In the genomic region with DNA sequence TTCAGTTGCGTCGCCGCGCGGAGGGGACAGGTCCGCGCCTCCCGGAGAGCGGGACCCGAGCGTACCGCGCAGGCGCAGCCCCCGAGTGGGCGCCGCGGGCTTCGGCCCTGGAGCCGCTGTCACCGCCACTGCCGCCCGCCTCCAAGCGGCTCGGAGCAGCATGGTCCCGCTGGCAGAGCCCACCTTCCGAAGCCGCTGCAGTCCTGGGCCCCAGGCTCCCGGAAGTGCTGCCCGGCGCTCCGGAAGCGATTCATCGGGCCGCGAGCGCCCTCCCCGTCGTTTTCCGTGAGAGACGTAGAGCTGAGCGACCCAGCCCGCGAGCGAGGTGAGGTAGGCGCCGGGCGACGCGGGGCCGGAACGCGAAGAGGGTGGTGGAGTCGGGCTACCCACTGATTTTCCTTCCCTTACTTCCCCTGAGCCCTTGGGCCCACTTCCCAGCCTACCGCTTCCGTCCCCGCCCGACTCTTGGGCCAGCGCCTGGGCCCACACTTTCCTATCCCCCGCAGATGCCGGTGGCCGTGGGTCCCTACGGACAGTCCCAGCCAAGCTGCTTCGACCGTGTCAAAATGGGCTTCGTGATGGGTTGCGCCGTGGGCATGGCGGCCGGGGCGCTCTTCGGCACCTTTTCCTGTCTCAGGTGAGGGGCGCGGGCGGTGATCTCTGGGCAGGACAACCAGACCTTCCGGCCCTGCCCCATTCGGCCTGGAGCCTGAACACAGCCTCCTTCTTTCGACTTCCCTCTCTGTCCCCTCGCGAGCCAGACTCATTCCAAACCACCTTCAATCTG, we compare ENCODE assay signal across 8 cellular contexts. TPM values are rescaled to one million over a fixed set of nuclear protein-coding genes. Genes with fewer than 3 reads are reported as not detected.
DNase-seq lines count a peak whose midpoint lies in the region; ATAC-seq and TF ChIP-seq lines count a peak whose summit lies in the region.

Gene NFS1 (minus strand): TSS at position 226 of the 787 bp plus-strand sequence. CDS start 64 bp downstream, at position 162.
Gene ROMO1 (plus strand): TSS at position 279 of the 787 bp plus-strand sequence. CDS start 228 bp downstream, at position 507.

- H3K36me3 Mint-ChIP-seq in activated T-helper 2 cell treated with anti-CD3 and anti-CD28 coated beads, Interferon-gamma antibody, Interleukin-2, Interleukin-4, amounts not matched to agents 10 μg/mL and 5 μg/mL and 100 μg/mL, durations not matched to agents 14 hours and 24 hours and 36 hours (ENCODE audit: low read depth): peaks cover 62% of the 10 kb centered on the region
- peaks cover 12% of the 10 kb centered on the region for H3K36me3 Mint-ChIP-seq in natural killer cell

- intact Hi-C loops in activated T-helper 2 cell treated with anti-CD3 and anti-CD28 coated beads, Interferon-gamma antibody, Interleukin-2, Interleukin-4, amounts not matched to agents 10 μg/mL and 5 μg/mL and 100 μg/mL, durations not matched to agents 14 hours and 24 hours and 36 hours (cut with micrococcal nuclease): loop anchor here (1.0 to 5.0 kb wide), 4 partner anchors 35 to 97 kb away; partner anchors contain the start of genes CPNE1, RBM12 and RBM39
- intact Hi-C loops in natural killer cell (cut with micrococcal nuclease): loop anchor here (1.0 to 5.0 kb wide), 2 partner anchors 37 to 98 kb away; partner anchors contain the start of genes CPNE1 and RBM12

- TF ChIP-seq CTCF in natural killer cell (IDR thresholded peaks at IDR 0.05): peak; percentile 24

- peak within 1 kb of the TSS; percentile 84 for H3K27ac ChIP-seq in KOPT-K1 (ENCODE audit: low read depth, low read length, poor library complexity, severe bottlenecking)

- ATAC-seq in GM21723 (IDR thresholded peaks at IDR 0.05; ENCODE audit: unreplicated experiment) (peak; percentile 80), natural killer cell (peak; percentile 86 to 93 (median 89))

- peak within 1 kb of the TSS; percentile 94 for H3K27ac Mint-ChIP-seq in activated T-helper 2 cell treated with anti-CD3 and anti-CD28 coated beads, Interferon-gamma antibody, Interleukin-2, Interleukin-4, amounts not matched to agents 10 μg/mL and 5 μg/mL and 100 μg/mL, durations not matched to agents 14 hours and 24 hours and 36 hours
- peak within 1 kb of the TSS; percentile 89 to 96 for H3K27ac Mint-ChIP-seq in natural killer cell

- no peaks in the 10 kb centered on the region for H3K27me3 Mint-ChIP-seq in activated T-helper 2 cell treated with anti-CD3 and anti-CD28 coated beads, Interferon-gamma antibody, Interleukin-2, Interleukin-4, amounts not matched to agents 10 μg/mL and 5 μg/mL and 100 μg/mL, durations not matched to agents 14 hours and 24 hours and 36 hours (ENCODE audit: low read depth)
- H3K27me3 Mint-ChIP-seq in natural killer cell (ENCODE audit: low read depth in 2 of 2): no peaks in the 10 kb centered on the region

- peak within 1 kb of the TSS; percentile 94 for H3K4me3 Mint-ChIP-seq in activated T-helper 2 cell treated with anti-CD3 and anti-CD28 coated beads, Interferon-gamma antibody, Interleukin-2, Interleukin-4, amounts not matched to agents 10 μg/mL and 5 μg/mL and 100 μg/mL, durations not matched to agents 14 hours and 24 hours and 36 hours (ENCODE audit: low read depth)
- H3K4me3 Mint-ChIP-seq in natural killer cell: peak within 1 kb of the TSS; percentile 99

- no peaks in the 10 kb centered on the region for H3K9me3 ChIP-seq in KOPT-K1 (ENCODE audit: insufficient read depth, low read length, poor library complexity, severe bottlenecking)

- peaks cover 31% of the 10 kb centered on the region for H3K4me1 Mint-ChIP-seq in activated T-helper 2 cell treated with anti-CD3 and anti-CD28 coated beads, Interferon-gamma antibody, Interleukin-2, Interleukin-4, amounts not matched to agents 10 μg/mL and 5 μg/mL and 100 μg/mL, durations not matched to agents 14 hours and 24 hours and 36 hours (ENCODE audit: low read depth)
- peaks cover 41 to 53% of the 10 kb centered on the region in 2 donors for H3K4me1 Mint-ChIP-seq in natural killer cell

- peaks cover 53% of the 10 kb centered on the region for H3K36me3 ChIP-seq in KOPT-K1 (ENCODE audit: insufficient read depth, low read length)

- DNase-seq in DMS53 treated with DMSO at 0.1 percent for 48 hours (lab: John Stamatoyannopoulos, UW; ENCODE audit: unreplicated experiment) (peak; percentile 50), RPMI8226 (peak; percentile 91), fibroblast of peridontal ligament (ENCODE audit: extremely low read depth) (peak; percentile 69), natural killer cell (peak; percentile 80)
- DNase-seq in activated T-helper 2 cell treated with anti-CD3 and anti-CD28 coated beads, Interferon-gamma antibody, Interleukin-2, Interleukin-4, amounts not matched to agents 10 μg/mL and 5 μg/mL and 100 μg/mL, durations not matched to agents 14 hours and 24 hours and 36 hours (ENCODE audit: low spot score): peak; percentile 82
- peak; percentile 86 for DNase-seq in stimulated activated naive CD4-positive, alpha-beta T cell treated with Interleukin-2 at 50 U/mL for 16 hours (lab: John Stamatoyannopoulos, UW)

- H3K9me3 Mint-ChIP-seq in activated T-helper 2 cell treated with anti-CD3 and anti-CD28 coated beads, Interferon-gamma antibody, Interleukin-2, Interleukin-4, amounts not matched to agents 10 μg/mL and 5 μg/mL and 100 μg/mL, durations not matched to agents 14 hours and 24 hours and 36 hours: no peaks in the 10 kb centered on the region
- no peaks in the 10 kb centered on the region for H3K9me3 Mint-ChIP-seq in natural killer cell

RNA-seq across cellular contexts. Expression of gene NFS1, which starts in this region (rescaled TPM):
- 39.1 and 39.8 TPM in 2 replicates for total RNA-seq in activated T-helper 2 cell treated with anti-CD3 and anti-CD28 coated beads, Interferon-gamma antibody, Interleukin-2, Interleukin-4, amounts not matched to agents 10 μg/mL and 5 μg/mL and 100 μg/mL, durations not matched to agents 14 hours and 24 hours and 36 hours
- total RNA-seq in natural killer cell: 10 to 100 TPM; 11.3 to 20.8 (median 16.0) TPM

RNA-seq across cellular contexts. Expression of gene ROMO1, which starts in this region (rescaled TPM):
- total RNA-seq in activated T-helper 2 cell treated with anti-CD3 and anti-CD28 coated beads, Interferon-gamma antibody, Interleukin-2, Interleukin-4, amounts not matched to agents 10 μg/mL and 5 μg/mL and 100 μg/mL, durations not matched to agents 14 hours and 24 hours and 36 hours: 93.0 and 98.4 TPM in 2 replicates
- total RNA-seq in natural killer cell: 10 to 100 TPM; 38.3 to 49.7 (median 40.5) TPM

Comparison
In these comparisons a context has a peak if more than half of its experiments do, and no peak if none do; other contexts are left out.
1. Peak in every context shown above with its lines: DNase-seq, ATAC-seq and H3K27ac ChIP-seq.